Comparison of ENCODE assay signal across 8 cellular contexts in genomic region chr16:69186642-69187386, GRCh38. TPM values are rescaled to one million over a fixed set of nuclear protein-coding genes. Genes with fewer than 3 reads are reported as not detected.
DNase-seq lines count a peak whose midpoint lies in the region; ATAC-seq and TF ChIP-seq lines count a peak whose summit lies in the region.

SNTB2 (plus strand) TSS chr16:69187164; CDS start chr16:69187167, 3 bp downstream.

- DNase-seq in GM12865 (ENCODE audit: low read depth) (peak; percentile 93), NCI-H1105 (lab: John Stamatoyannopoulos, UW) (peak; percentile 68), T-helper 1 cell (peak; percentile 65 to 90 (median 75)), amniotic stem cell (lab: John Stamatoyannopoulos, UW) (peak; percentile 70), left cardiac atrium (peak; percentile 95), progenitor cell of endocrine pancreas (ENCODE audit: low spot score, unreplicated experiment) (peak; percentile 86)

- peak within 1 kb of the TSS; percentile 98 for H3K4me3 Mint-ChIP-seq in progenitor cell of endocrine pancreas (ENCODE audit: low read depth)

- H3K36me3 ChIP-seq in urinary bladder (ENCODE audit: insufficient read depth), result no peaks in the 10 kb centered on the region

- peaks cover 8% of the 10 kb centered on the region for H3K36me3 Mint-ChIP-seq in progenitor cell of endocrine pancreas (ENCODE audit: insufficient read depth)

- peaks cover 5% of the 10 kb centered on the region for H3K9me3 Mint-ChIP-seq in progenitor cell of endocrine pancreas (ENCODE audit: low read depth)

- peak within 1 kb of the TSS; percentile 89 for H3K27ac ChIP-seq in urinary bladder (ENCODE audit: low read depth)

- TF ChIP-seq CTCF in GM12865 (IDR thresholded peaks at IDR 0.05; ENCODE audit: insufficient read depth, low read depth, low read length, missing control alignments), result no peak
- no peak for TF ChIP-seq CTCF in progenitor cell of endocrine pancreas (IDR thresholded peaks at IDR 0.05; ENCODE audit: unreplicated experiment)

- intact Hi-C loops in left cardiac atrium (cut with DNase I), result no loop called here

- H3K4me3 ChIP-seq in GM12865 (ENCODE audit: low read depth, low read length) (peak within 1 kb of the TSS; percentile 85), urinary bladder (ENCODE audit: low read depth, low read length) (peak within 1 kb of the TSS; percentile 88)

- WGBS in urinary bladder, result under 1% methylated on average over 59 of the region's 59 CpGs

- no peaks in the 10 kb centered on the region for H3K27me3 Mint-ChIP-seq in progenitor cell of endocrine pancreas

- peaks cover 4% of the 10 kb centered on the region for H3K4me1 ChIP-seq in urinary bladder (ENCODE audit: insufficient read depth)

- peak; percentile 82 for ATAC-seq in HG02610 (IDR thresholded peaks at IDR 0.05; ENCODE audit: unreplicated experiment)
- ATAC-seq in left cardiac atrium, result peak; percentile 95 to 98

- peak within 1 kb of the TSS; percentile 98 for H3K27ac Mint-ChIP-seq in progenitor cell of endocrine pancreas

- peaks cover 26% of the 10 kb centered on the region for H3K4me1 Mint-ChIP-seq in progenitor cell of endocrine pancreas (ENCODE audit: low read depth)

RNA-seq across cellular contexts. Expression of gene SNTB2, which starts in this region (rescaled TPM):
- total RNA-seq in left cardiac atrium (10 to 100 TPM; 22.7 to 27.8 TPM), progenitor cell of endocrine pancreas (32.1 and 40.9 TPM in 2 replicates), urinary bladder (53.3 TPM)
- polyA plus RNA-seq in urinary bladder, result 12.9 TPM

Comparison
In these comparisons a context has a peak if more than half of its experiments do, and no peak if none do; other contexts are left out.
1. Peak in every context shown above with its lines: DNase-seq, ATAC-seq, H3K4me3 ChIP-seq and H3K27ac ChIP-seq.